1 cellular context compared by ENCODE assay signal in genomic region chr17:8133398-8133797, GRCh38.
TF ChIP-seq lines count a peak whose summit lies in the region.

No MANE protein-coding gene starts in this region.

TF ChIP-seq in HCT116, 20 proteins besides CTCF, POLR2A, EP300 and RAD21:
- TF ChIP-seq EZH2 (IDR thresholded peaks at IDR 0.05) (no peak), TCF7L2 (IDR thresholded peaks at IDR 0.05; ENCODE audit: borderline replicate concordance, extremely low read depth, insufficient read depth, insufficient read length) (no peak), YY1 (IDR thresholded peaks at IDR 0.05; ENCODE audit: extremely low read depth, insufficient replicate concordance, low read depth, low read length) (no peak), SIN3A (IDR thresholded peaks at IDR 0.05; ENCODE audit: low read depth) (no peak), CEBPB (IDR thresholded peaks at IDR 0.05; ENCODE audit: low read depth) (no peak), REST (IDR thresholded peaks at IDR 0.05; ENCODE audit: low read depth) (no peak), SP1 (IDR thresholded peaks at IDR 0.05; ENCODE audit: low read depth) (no peak), FOSL1 (IDR thresholded peaks at IDR 0.05; ENCODE audit: low read depth) (no peak), CBX3 (IDR thresholded peaks at IDR 0.05; ENCODE audit: low read depth) (no peak), EGR1 (IDR thresholded peaks at IDR 0.05; ENCODE audit: low read depth) (no peak)
- TF ChIP-seq, protein P1, sequence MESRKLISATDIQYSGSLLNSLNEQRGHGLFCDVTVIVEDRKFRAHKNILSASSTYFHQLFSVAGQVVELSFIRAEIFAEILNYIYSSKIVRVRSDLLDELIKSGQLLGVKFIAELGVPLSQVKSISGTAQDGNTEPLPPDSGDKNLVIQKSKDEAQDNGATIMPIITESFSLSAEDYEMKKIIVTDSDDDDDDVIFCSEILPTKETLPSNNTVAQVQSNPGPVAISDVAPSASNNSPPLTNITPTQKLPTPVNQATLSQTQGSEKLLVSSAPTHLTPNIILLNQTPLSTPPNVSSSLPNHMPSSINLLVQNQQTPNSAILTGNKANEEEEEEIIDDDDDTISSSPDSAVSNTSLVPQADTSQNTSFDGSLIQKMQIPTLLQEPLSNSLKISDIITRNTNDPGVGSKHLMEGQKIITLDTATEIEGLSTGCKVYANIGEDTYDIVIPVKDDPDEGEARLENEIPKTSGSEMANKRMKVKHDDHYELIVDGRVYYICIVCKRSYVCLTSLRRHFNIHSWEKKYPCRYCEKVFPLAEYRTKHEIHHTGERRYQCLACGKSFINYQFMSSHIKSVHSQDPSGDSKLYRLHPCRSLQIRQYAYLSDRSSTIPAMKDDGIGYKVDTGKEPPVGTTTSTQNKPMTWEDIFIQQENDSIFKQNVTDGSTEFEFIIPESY (IDR thresholded peaks at IDR 0.05; ENCODE audit: extremely low read depth, insufficient replicate concordance, low read length), result no peak
